Comparison of ENCODE assay signal across 1 cellular context in genomic region chr19:29624489-29625210, GRCh38.
TF ChIP-seq lines count a peak whose summit lies in the region.

No MANE protein-coding gene starts in this region.

TF ChIP-seq in IMR-90, 13 proteins besides CTCF, POLR2A, EP300 and RAD21 (continued from another document):
- TF ChIP-seq, protein P1, sequence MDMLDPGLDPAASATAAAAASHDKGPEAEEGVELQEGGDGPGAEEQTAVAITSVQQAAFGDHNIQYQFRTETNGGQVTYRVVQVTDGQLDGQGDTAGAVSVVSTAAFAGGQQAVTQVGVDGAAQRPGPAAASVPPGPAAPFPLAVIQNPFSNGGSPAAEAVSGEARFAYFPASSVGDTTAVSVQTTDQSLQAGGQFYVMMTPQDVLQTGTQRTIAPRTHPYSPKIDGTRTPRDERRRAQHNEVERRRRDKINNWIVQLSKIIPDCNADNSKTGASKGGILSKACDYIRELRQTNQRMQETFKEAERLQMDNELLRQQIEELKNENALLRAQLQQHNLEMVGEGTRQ (IDR thresholded peaks at IDR 0.05; ENCODE audit: low read depth, low read length) = peak; percentile 86
TF ChIP-seq in IMR-90: peak in this region for 1.
